ENCODE assay signal across 12 cellular contexts in the genomic region with DNA sequence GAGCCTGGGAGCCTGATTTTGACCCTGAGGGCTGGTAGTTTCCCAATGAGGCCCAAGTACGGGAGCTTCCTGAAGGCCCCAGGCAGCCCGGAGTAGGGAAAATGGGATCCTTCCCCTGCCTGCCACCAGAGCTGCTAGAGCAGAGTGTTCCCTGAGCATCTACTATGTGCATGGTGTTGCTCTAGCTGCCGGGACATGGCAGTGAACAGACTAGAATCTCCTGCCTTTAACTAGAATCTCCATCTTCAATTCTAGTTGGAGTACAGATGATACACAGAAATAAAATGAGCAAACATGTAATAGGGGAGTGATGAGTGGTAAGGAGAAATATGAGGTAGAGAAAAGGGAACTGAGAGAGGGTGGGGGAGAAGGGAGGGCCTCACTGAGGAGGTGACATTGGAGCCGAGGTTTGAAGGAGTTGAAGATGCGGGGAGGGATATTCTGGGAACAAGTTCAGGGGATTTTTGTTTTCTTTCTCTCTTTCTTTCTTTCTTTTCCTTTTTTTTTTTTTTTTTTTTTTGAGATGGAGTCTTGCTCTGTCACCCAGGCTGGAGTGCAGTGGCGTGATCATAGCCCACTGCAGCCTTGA. TPM values are rescaled to one million over a fixed set of nuclear protein-coding genes. Genes with fewer than 3 reads are reported as not detected.
DNase-seq lines count a peak whose midpoint lies in the region; ATAC-seq and TF ChIP-seq lines count a peak whose summit lies in the region.
"Had no signal": no experiment of that assay in that cellular context is flagged by ENCODE, and none has a peak within 500 bp of the region (broad histone marks: within the 10 kb centered on the region; RNA-seq: fewer than 3 reads in every experiment).

No MANE protein-coding gene starts in this region.

- no peak for TF ChIP-seq CTCF in activated CD8-positive, alpha-beta T cell treated with anti-CD3 and anti-CD28 coated beads for 36 hours (IDR thresholded peaks at IDR 0.05)
- TF ChIP-seq CTCF in brain microvascular endothelial cell (IDR thresholded peaks at IDR 0.05; ENCODE audit: low read depth, low read length, missing control alignments) = no peak

- H3K36me3 Mint-ChIP-seq in activated CD8-positive, alpha-beta T cell treated with anti-CD3 and anti-CD28 coated beads for 36 hours (ENCODE audit: low read depth) = no peaks in the 10 kb centered on the region
- H3K36me3 Mint-ChIP-seq in activated CD8-positive, alpha-beta T cell treated with anti-CD3 and anti-CD28 coated beads, Interleukin-2, amount 10 ng/mL, durations not matched to agents 7 days and 5 days (ENCODE audit: low read depth) = no peaks in the 10 kb centered on the region
- H3K36me3 Mint-ChIP-seq in naive B cell = no peaks in the 10 kb centered on the region

- peaks cover 35% of the 10 kb centered on the region for H3K27me3 ChIP-seq in brain microvascular endothelial cell (replicated peaks)

- no peak for DNase-seq in activated CD8-positive, alpha-beta T cell treated with anti-CD3 and anti-CD28 coated beads for 36 hours
- DNase-seq in activated CD8-positive, alpha-beta T cell treated with anti-CD3 and anti-CD28 coated beads, Interleukin-2, amount 10 ng/mL, durations not matched to agents 7 days and 5 days = no peak
- DNase-seq in naive B cell = peak; percentile 17
- no peak for DNase-seq in OCI-M2 (lab: John Stamatoyannopoulos, UW; ENCODE audit: unreplicated experiment)
- DNase-seq in brain microvascular endothelial cell = no peak
- no peak for DNase-seq in NCI-H510A treated with DMSO at 0.1 percent for 48 hours (lab: John Stamatoyannopoulos, UW)
- DNase-seq: islet precursor cell, NCI-H187 had no signal

- intact Hi-C loops in activated CD8-positive, alpha-beta T cell treated with anti-CD3 and anti-CD28 coated beads for 36 hours (cut with micrococcal nuclease) = no loop called here

- H3K4me3 Mint-ChIP-seq in activated CD8-positive, alpha-beta T cell treated with anti-CD3 and anti-CD28 coated beads for 36 hours = no peak overlapping the region
- H3K4me3 Mint-ChIP-seq in activated CD8-positive, alpha-beta T cell treated with anti-CD3 and anti-CD28 coated beads, Interleukin-2, amount 10 ng/mL, durations not matched to agents 7 days and 5 days = no peak overlapping the region
- peak overlapping the region in 1 of 8 donors; percentile 3 for H3K4me3 Mint-ChIP-seq in naive B cell
- H3K4me3 Mint-ChIP-seq: central memory CD8-positive, alpha-beta T cell had no signal

- peak; percentile 22 for ATAC-seq in activated CD8-positive, alpha-beta T cell treated with anti-CD3 and anti-CD28 coated beads for 36 hours
- ATAC-seq in activated CD8-positive, alpha-beta T cell treated with anti-CD3 and anti-CD28 coated beads, Interleukin-2, amount 10 ng/mL, durations not matched to agents 7 days and 5 days = no peak
- ATAC-seq in GM21423 (IDR thresholded peaks at IDR 0.05; ENCODE audit: unreplicated experiment) = peak; percentile 57
- ATAC-seq in HG03103 (IDR thresholded peaks at IDR 0.05; ENCODE audit: low read depth, unreplicated experiment) = peak; percentile 57
- ATAC-seq in naive B cell (ENCODE audit: low read depth in 2 of 2) = peak; percentile 81 to 89

- peaks cover 12% of the 10 kb centered on the region for H3K27me3 Mint-ChIP-seq in activated CD8-positive, alpha-beta T cell treated with anti-CD3 and anti-CD28 coated beads for 36 hours
- peaks cover 21% of the 10 kb centered on the region for H3K27me3 Mint-ChIP-seq in activated CD8-positive, alpha-beta T cell treated with anti-CD3 and anti-CD28 coated beads, Interleukin-2, amount 10 ng/mL, durations not matched to agents 7 days and 5 days (ENCODE audit: low read depth)
- peaks cover 14 to 39% (median 14%) of the 10 kb centered on the region in 3 donors for H3K27me3 Mint-ChIP-seq in naive B cell

- H3K36me3 ChIP-seq in brain microvascular endothelial cell (replicated peaks) = no peaks in the 10 kb centered on the region

- CTCF ChIA-PET in activated CD8-positive, alpha-beta T cell treated with anti-CD3 and anti-CD28 coated beads for 36 hours (lab: Charles Lee) = no interaction called here
- CTCF ChIA-PET in activated CD8-positive, alpha-beta T cell treated with anti-CD3 and anti-CD28 coated beads, Interleukin-2, amount 10 ng/mL, durations not matched to agents 7 days and 5 days (lab: Charles Lee) = no interaction called here

- in situ Hi-C loops in brain microvascular endothelial cell (cut with HindIII; ENCODE audit: low pct_ligation_motif_present, low sequenced_read_pairs) = no loop called here

- H3K9me3 Mint-ChIP-seq in activated CD8-positive, alpha-beta T cell treated with anti-CD3 and anti-CD28 coated beads for 36 hours = no peaks in the 10 kb centered on the region
- no peaks in the 10 kb centered on the region for H3K9me3 Mint-ChIP-seq in activated CD8-positive, alpha-beta T cell treated with anti-CD3 and anti-CD28 coated beads, Interleukin-2, amount 10 ng/mL, durations not matched to agents 7 days and 5 days (ENCODE audit: insufficient read depth)
- peaks cover 0 to 2% (median 0%) of the 10 kb centered on the region in 7 donors for H3K9me3 Mint-ChIP-seq in naive B cell
- H3K9me3 Mint-ChIP-seq: activated T-helper 2 cell treated with anti-CD3 and anti-CD28 coated beads, Interferon-gamma antibody, Interleukin-2, Interleukin-4, amounts not matched to agents 10 μg/mL and 5 μg/mL and 100 μg/mL, durations not matched to agents 14 hours and 24 hours and 36 hours; central memory CD8-positive, alpha-beta T cell had no signal

- POLR2A ChIA-PET in activated CD8-positive, alpha-beta T cell treated with anti-CD3 and anti-CD28 coated beads for 36 hours (lab: Charles Lee) = no interaction called here
- POLR2A ChIA-PET in activated CD8-positive, alpha-beta T cell treated with anti-CD3 and anti-CD28 coated beads, Interleukin-2, amount 10 ng/mL, durations not matched to agents 7 days and 5 days (lab: Charles Lee) = no interaction called here

- peaks cover 8% of the 10 kb centered on the region for H3K4me1 Mint-ChIP-seq in activated CD8-positive, alpha-beta T cell treated with anti-CD3 and anti-CD28 coated beads for 36 hours (ENCODE audit: low read depth)
- peaks cover 8% of the 10 kb centered on the region for H3K4me1 Mint-ChIP-seq in activated CD8-positive, alpha-beta T cell treated with anti-CD3 and anti-CD28 coated beads, Interleukin-2, amount 10 ng/mL, durations not matched to agents 7 days and 5 days (ENCODE audit: low read depth)
- peaks cover 11 to 15% (median 13%) of the 10 kb centered on the region in 3 donors for H3K4me1 Mint-ChIP-seq in naive B cell
- H3K4me1 Mint-ChIP-seq: central memory CD8-positive, alpha-beta T cell had no signal

- no peak overlapping the region for H3K27ac Mint-ChIP-seq in activated CD8-positive, alpha-beta T cell treated with anti-CD3 and anti-CD28 coated beads for 36 hours
- no peak overlapping the region for H3K27ac Mint-ChIP-seq in activated CD8-positive, alpha-beta T cell treated with anti-CD3 and anti-CD28 coated beads, Interleukin-2, amount 10 ng/mL, durations not matched to agents 7 days and 5 days
- H3K27ac Mint-ChIP-seq in naive B cell = peak overlapping the region in 1 of 6 donors; percentile 1

- no peak overlapping the region for H3K27ac ChIP-seq in brain microvascular endothelial cell

- H3K4me3 ChIP-seq in brain microvascular endothelial cell (ENCODE audit: low read depth, low read length) = no peak overlapping the region

RNA-seq across cellular contexts. Expression of gene VSTM2L, which starts 18.5 kb away (rescaled TPM):
- total RNA-seq in activated CD8-positive, alpha-beta T cell treated with anti-CD3 and anti-CD28 coated beads for 36 hours = not detected
- under 1 TPM in 1 of 2 experiments, not detected in 1; 0.21 TPM for total RNA-seq in activated CD8-positive, alpha-beta T cell treated with anti-CD3 and anti-CD28 coated beads, Interleukin-2, amount 10 ng/mL, durations not matched to agents 7 days and 5 days
- polyA plus RNA-seq in naive B cell (ENCODE audit: low read depth in 6 of 6) = not detected
